30 cellular contexts compared by ENCODE assay signal in the genomic region with DNA sequence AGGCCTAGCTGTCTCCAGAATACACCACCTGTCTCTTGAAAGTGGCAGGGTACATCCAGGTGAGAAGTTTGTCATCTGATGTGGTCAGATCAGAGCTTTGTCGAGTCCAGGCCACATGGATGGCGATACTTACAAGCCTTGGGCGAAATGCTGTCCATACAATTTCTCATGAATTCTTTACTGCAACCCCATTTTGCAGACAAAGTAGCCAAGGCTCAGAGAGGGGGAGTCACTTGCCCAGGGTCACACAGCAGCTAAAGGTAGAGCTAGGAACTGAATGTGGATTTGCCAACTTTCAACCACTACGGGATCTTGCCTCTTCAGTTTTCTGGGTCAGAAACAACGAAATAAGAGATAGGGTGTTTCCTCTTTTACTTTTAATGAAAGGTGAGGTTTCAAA. TPM values are rescaled to one million over a fixed set of nuclear protein-coding genes. Genes with fewer than 3 reads are reported as not detected.
"Had no signal": no experiment of that assay in that cellular context is flagged by ENCODE, and none has a peak within 500 bp of the region (broad histone marks: within the 10 kb centered on the region; RNA-seq: fewer than 3 reads in every experiment).

No MANE protein-coding gene starts in this region.

- H3K9me3 ChIP-seq: gastrocnemius medialis had no signal

- H3K4me1 ChIP-seq: esophagus muscularis mucosa, foreskin keratinocyte, gastrocnemius medialis, heart left ventricle had no signal

- FAIRE-seq: astrocyte, bronchial epithelial cell had no signal

- ATAC-seq: activated CD4-positive, CD25-positive, alpha-beta regulatory T cell treated with anti-CD3 and anti-CD28 coated beads, Interleukin-2, amount 50 U/mL, for 24 hours; activated CD8-positive, alpha-beta T cell treated with anti-CD3 and anti-CD28 coated beads for 36 hours; activated T-cell treated with anti-CD3 and anti-CD28 coated beads, Interleukin-2, amount 50 U/mL, for 4 hours; activated T-helper 17 cell treated with anti-CD3 and anti-CD28 coated beads, Interleukin-2, amount 50 U/mL, for 72 hours; effector memory CD8-positive, alpha-beta T cell; foreskin keratinocyte; gastrocnemius medialis; T-helper 17 cell had no signal

- H3K4me3 ChIP-seq: coronary artery, dorsolateral prefrontal cortex, esophagus muscularis mucosa, gastrocnemius medialis, heart left ventricle had no signal

- H3K27me3 ChIP-seq: brain microvascular endothelial cell, dorsolateral prefrontal cortex, esophagus muscularis mucosa, foreskin keratinocyte, gastrocnemius medialis, heart left ventricle had no signal

- H3K27ac ChIP-seq: brain microvascular endothelial cell, coronary artery, dorsolateral prefrontal cortex, esophagus muscularis mucosa, foreskin keratinocyte, gastrocnemius medialis, heart left ventricle had no signal

- DNase-seq: activated B cell treated with CpG ODN at 0.5 μM for 24 hours; activated CD4-positive, alpha-beta T cell treated with anti-CD3 and anti-CD28 coated beads for 48 hours; activated CD4-positive, alpha-beta T cell treated with anti-CD3 and anti-CD28 coated beads, Interleukin-2, amount 50 U/mL, for 1 hour; activated CD4-positive, alpha-beta T cell treated with anti-CD3 and anti-CD28 coated beads, Interleukin-2, amount 50 U/mL, for 48 hours; activated CD8-positive, alpha-beta memory T cell treated with anti-CD3 and anti-CD28 coated beads for 24 hours; activated CD8-positive, alpha-beta T cell treated with anti-CD3 and anti-CD28 coated beads for 36 hours; activated effector memory CD4-positive, alpha-beta T cell treated with Interleukin-2 at 50 U/mL for 16 hours; activated gamma-delta T cell treated with Interleukin-2 at 50 U/mL for 16 hours; activated naive CD4-positive, alpha-beta T cell treated with anti-CD3 and anti-CD28 coated beads, Interleukin-2, amount 50 U/mL, for 16 hours; activated naive CD4-positive, alpha-beta T cell treated with Interleukin-2 at 50 U/mL for 16 hours; activated T-cell treated with anti-CD3 and anti-CD28 coated beads, Interleukin-2, amount 50 U/mL, for 4 hours; amniotic stem cell; anterior cingulate cortex; brain microvascular endothelial cell; dorsolateral prefrontal cortex; effector memory CD8-positive, alpha-beta T cell; erythroblast; foreskin keratinocyte; gastrocnemius medialis; glutamatergic neuron; heart left ventricle; T-helper 1 cell; T-helper 17 cell had no signal

- H3K36me3 ChIP-seq: brain microvascular endothelial cell, esophagus muscularis mucosa, gastrocnemius medialis, heart left ventricle had no signal

RNA-seq across cellular contexts. Expression of a gene that starts 35.2 kb away (rescaled TPM):
- total RNA-seq: bronchial epithelial cell, cardiac septum, foreskin keratinocyte, gastrocnemius medialis, T-helper 17 cell had no signal
- polyA plus RNA-seq: foreskin keratinocyte, heart left ventricle had no signal
